28 cellular contexts compared by ENCODE assay signal in the genomic region with DNA sequence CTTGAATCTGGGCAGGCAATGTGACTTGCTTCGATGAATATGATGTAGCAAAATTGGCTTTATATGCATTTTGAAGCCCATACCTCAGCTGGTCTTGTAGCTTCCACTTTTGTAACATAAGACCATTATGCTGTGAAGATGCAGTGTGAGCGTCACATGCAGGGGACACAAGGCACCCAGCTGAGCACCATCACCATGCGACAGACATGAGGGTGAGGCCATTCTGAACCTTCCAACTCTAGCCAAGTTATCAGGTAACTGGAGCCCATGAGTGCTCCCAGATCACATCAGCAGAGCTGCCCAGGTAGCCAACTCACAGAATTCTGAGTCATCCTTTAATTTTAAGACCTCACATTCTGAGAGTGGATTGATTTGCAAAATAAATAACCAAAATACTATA.
"Had no signal": no experiment of that assay in that cellular context is flagged by ENCODE, and none has a peak within 500 bp of the region (broad histone marks: within the 10 kb centered on the region; RNA-seq: fewer than 3 reads in every experiment).

No MANE protein-coding gene starts in this region.

- ATAC-seq: activated naive CD4-positive, alpha-beta T cell treated with anti-CD3 and anti-CD28 coated beads, Interleukin-2, amount 50 U/mL, for 72 hours; activated T-cell treated with anti-CD3 and anti-CD28 coated beads, Interleukin-2, amount 50 U/mL, for 4 hours; Panc1 had no signal

- H3K4me3 Mint-ChIP-seq: activated B cell treated with CpG ODN at 0.5 μM for 24 hours; activated CD4-positive, alpha-beta memory T cell treated with anti-CD3 and anti-CD28 coated beads for 36 hours; activated naive CD4-positive, alpha-beta T cell treated with anti-CD3 and anti-CD28 coated beads for 36 hours; activated T-cell treated with anti-CD3 and anti-CD28 coated beads, Interleukin-2, amount 50 U/mL, for 4 hours; activated T-helper 1 cell treated with anti-CD3 and anti-CD28 coated beads, Interleukin-12 subunit alpha, Interleukin-12 subunit beta, Interleukin-2, Interleukin-4 antibody, amounts not matched to agents 30 ng/mL and 10 ng/mL and 1 ng/mL, durations not matched to agents 14 hours and 24 hours and 36 hours; T-helper 1 cell treated with Interleukin-12 subunit alpha and Interleukin-12 subunit beta and Interleukin-4 antibody, amounts not matched to agents 30 μg/mL and 1 μg/mL, for 36 hours; T-helper 2 cell treated with Interferon-gamma antibody and Interleukin-4, amounts not matched to agents 5 μg/mL and 100 μg/mL, for 36 hours had no signal

- H3K4me1 ChIP-seq: adrenal gland, SJCRH30 had no signal

- H3K4me3 ChIP-seq: adrenal gland, SJCRH30 had no signal

- H3K9me3 ChIP-seq: adrenal gland, SJCRH30, SK-N-SH had no signal

- H3K36me3 ChIP-seq: adrenal gland, brain microvascular endothelial cell, SJCRH30 had no signal

- H3K27ac Mint-ChIP-seq: activated B cell treated with CpG ODN at 0.5 μM for 24 hours; activated CD4-positive, alpha-beta memory T cell treated with anti-CD3 and anti-CD28 coated beads for 36 hours; activated naive CD4-positive, alpha-beta T cell treated with anti-CD3 and anti-CD28 coated beads for 36 hours; activated naive CD4-positive, alpha-beta T cell treated with anti-CD3 and anti-CD28 coated beads, Interleukin-2, amount 50 U/mL, for 72 hours; activated T-helper 1 cell treated with anti-CD3 and anti-CD28 coated beads, Interleukin-12 subunit alpha, Interleukin-12 subunit beta, Interleukin-2, Interleukin-4 antibody, amounts not matched to agents 30 ng/mL and 10 ng/mL and 1 ng/mL, durations not matched to agents 14 hours and 24 hours and 36 hours; T-helper 1 cell treated with Interleukin-12 subunit alpha and Interleukin-12 subunit beta and Interleukin-4 antibody, amounts not matched to agents 30 μg/mL and 1 μg/mL, for 36 hours; T-helper 2 cell treated with Interferon-gamma antibody and Interleukin-4, amounts not matched to agents 5 μg/mL and 100 μg/mL, for 36 hours had no signal

- H3K27ac ChIP-seq: adrenal gland, brain microvascular endothelial cell, SJCRH30 had no signal

- H3K9me3 Mint-ChIP-seq: activated B cell treated with CpG ODN at 0.5 μM for 24 hours; activated T-helper 1 cell treated with anti-CD3 and anti-CD28 coated beads, Interleukin-12 subunit alpha, Interleukin-12 subunit beta, Interleukin-2, Interleukin-4 antibody, amounts not matched to agents 30 ng/mL and 10 ng/mL and 1 ng/mL, durations not matched to agents 14 hours and 24 hours and 36 hours; T-helper 1 cell treated with Interleukin-12 subunit alpha and Interleukin-12 subunit beta and Interleukin-4 antibody, amounts not matched to agents 30 μg/mL and 1 μg/mL, for 36 hours had no signal

- H3K27me3 ChIP-seq: adrenal gland, brain microvascular endothelial cell, SJCRH30 had no signal

- H3K4me2 ChIP-seq: SK-N-SH had no signal

- H3K4me1 Mint-ChIP-seq: activated B cell treated with CpG ODN at 0.5 μM for 24 hours had no signal

- H3K36me3 Mint-ChIP-seq: activated CD4-positive, alpha-beta memory T cell treated with anti-CD3 and anti-CD28 coated beads for 36 hours; activated naive CD4-positive, alpha-beta T cell treated with anti-CD3 and anti-CD28 coated beads, Interleukin-2, amount 50 U/mL, for 72 hours had no signal

- H3K27me3 Mint-ChIP-seq: activated B cell treated with CpG ODN at 0.5 μM for 24 hours; activated CD4-positive, alpha-beta memory T cell treated with anti-CD3 and anti-CD28 coated beads for 36 hours had no signal

- H3K9ac ChIP-seq: SK-N-SH had no signal

- DNase-seq: activated B cell treated with CpG ODN at 0.5 μM for 24 hours; activated CD4-positive, alpha-beta memory T cell treated with anti-CD3 and anti-CD28 coated beads for 36 hours; activated CD4-positive, alpha-beta T cell treated with anti-CD3 and anti-CD28 coated beads for 4 hours; activated CD4-positive, alpha-beta T cell treated with anti-CD3 and anti-CD28 coated beads, Interleukin-2, amount 50 U/mL, for 1 hour; activated CD4-positive, CD25-positive, alpha-beta regulatory T cell treated with anti-CD3 and anti-CD28 coated beads, Interleukin-2, amount 50 U/mL, for 72 hours; activated CD8-positive, alpha-beta memory T cell treated with anti-CD3 and anti-CD28 coated beads, Interleukin-2, amount 50 U/mL, for 4 hours; activated gamma-delta T cell treated with Interleukin-2 at 50 U/mL for 16 hours; activated naive CD4-positive, alpha-beta T cell treated with anti-CD3 and anti-CD28 coated beads for 36 hours; activated T-cell treated with anti-CD3 and anti-CD28 coated beads for 4 hours; activated T-cell treated with anti-CD3 and anti-CD28 coated beads, Interleukin-2, amount 50 U/mL, for 4 hours; adrenal gland; brain microvascular endothelial cell; central memory CD4-positive, alpha-beta T cell; Karpas-422; NCI-H1105; NCI-H1436; NCI-H1694; NCI-H2029; NCI-H345; NCI-H524 treated with DMSO at 0.1 percent for 48 hours; SHP77; SJCRH30; SK-N-SH had no signal
